Comparison of ENCODE assay signal across 13 cellular contexts in the genomic region with DNA sequence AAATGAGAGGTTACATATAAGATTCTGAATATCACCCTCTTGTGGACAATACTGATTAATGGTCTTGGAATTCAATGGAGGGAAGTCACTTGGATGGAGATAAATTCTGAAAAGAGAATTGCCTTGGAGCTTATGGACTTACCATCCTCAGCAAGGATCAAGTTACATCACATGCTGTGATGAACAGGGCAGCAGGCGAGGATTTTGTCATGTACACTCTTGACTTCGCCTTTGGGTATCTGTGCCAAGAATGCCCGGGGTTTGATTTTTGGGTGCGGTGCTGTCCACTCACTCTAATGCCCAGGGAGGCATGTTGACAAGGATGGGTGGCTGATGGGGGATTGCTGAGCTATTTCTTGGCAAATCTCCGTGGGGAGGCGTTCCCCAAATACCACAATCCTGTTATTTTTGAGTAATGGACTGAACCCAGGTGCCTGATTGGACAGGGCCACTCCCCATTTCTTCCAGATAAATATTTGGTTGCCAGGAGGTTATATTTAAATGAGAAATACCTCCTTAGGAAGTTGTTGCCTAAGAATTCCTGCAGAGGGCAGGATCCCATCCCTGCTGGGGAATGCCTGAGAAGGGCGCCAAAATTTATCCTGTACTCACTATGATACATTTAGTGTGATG.
DNase-seq lines count a peak whose midpoint lies in the region; ATAC-seq and TF ChIP-seq lines count a peak whose summit lies in the region.
"Had no signal": no experiment of that assay in that cellular context is flagged by ENCODE, and none has a peak within 500 bp of the region (broad histone marks: within the 10 kb centered on the region; RNA-seq: fewer than 3 reads in every experiment).

No MANE protein-coding gene starts in this region.

- no peaks in the 10 kb centered on the region for H3K36me3 ChIP-seq in Loucy (ENCODE audit: insufficient read depth, low read length)
- H3K36me3 ChIP-seq in osteoblast (ENCODE audit: insufficient read depth, low read length) = no peaks in the 10 kb centered on the region
- H3K36me3 ChIP-seq in spleen = no peaks in the 10 kb centered on the region
- H3K36me3 ChIP-seq in aorta (ENCODE audit: control insufficient read depth in 1 of 2, insufficient read depth in 2 of 2, low read length in 1 of 2) = no peaks in the 10 kb centered on the region
- H3K36me3 ChIP-seq: thoracic aorta had no signal

- H3F3A ChIP-seq in Loucy (ENCODE audit: low read depth) = no peaks in the 10 kb centered on the region

- DNase-seq in DMS53 (lab: John Stamatoyannopoulos, UW) (peak; percentile 29), DMS53 treated with DMSO at 0.1 percent for 48 hours (lab: John Stamatoyannopoulos, UW; ENCODE audit: unreplicated experiment) (no peak), choroid plexus epithelial cell (ENCODE audit: low read depth) (peak; percentile 49), osteoblast (ENCODE audit: insufficient read length, low spot score, missing footprints) (no peak), spleen (no peak), aorta (no peak)
- DNase-seq: activated CD4-positive, alpha-beta T cell treated with anti-CD3 and anti-CD28 coated beads for 48 hours; caudate nucleus; islet precursor cell; NCI-H2107 had no signal

- H2AFZ ChIP-seq in Loucy (ENCODE audit: low read length) (no peak overlapping the region), osteoblast (ENCODE audit: low read length) (no peak overlapping the region)

- H3K4me2 ChIP-seq in Loucy (ENCODE audit: low read depth, low read length, poor library complexity, severe bottlenecking) = no peak overlapping the region
- H3K4me2 ChIP-seq in osteoblast (ENCODE audit: insufficient read depth, low read length) = no peak overlapping the region

- no peak for ATAC-seq in aorta (ENCODE audit: low FRiP score)
- ATAC-seq in HG03432 (IDR thresholded peaks at IDR 0.05; ENCODE audit: unreplicated experiment) = no peak

- H3K79me2 ChIP-seq in Loucy (ENCODE audit: insufficient read depth, low read length) (no peaks in the 10 kb centered on the region), osteoblast (ENCODE audit: insufficient read depth, low read length) (no peaks in the 10 kb centered on the region)

- intact Hi-C loops in spleen (cut with DNase I; ENCODE audit: low total_unique reads) (no loop called here), aorta (cut with DNase I) (loop anchor here in 1 of 2 donors (10.0 kb wide), 1 partner anchor 237 kb away; no protein-coding TSS in a partner anchor)

- whole genome bisulfite sequencing in spleen, 5 donors = 87 to 97% (median 91%) methylated on average over 7 of the region's 7 CpGs
- 91 to 93% methylated on average over 7 of the region's 7 CpGs for WGBS in aorta, 2 donors

- H3K4me3 ChIP-seq in Loucy (ENCODE audit: low read length, poor library complexity, severe bottlenecking) = no peak overlapping the region
- no peak overlapping the region for H3K4me3 ChIP-seq in choroid plexus epithelial cell (ENCODE audit: low read depth, low read length)
- H3K4me3 ChIP-seq in osteoblast (ENCODE audit: insufficient read depth, low read length) = no peak overlapping the region
- H3K4me3 ChIP-seq in spleen = no peak overlapping the region
- H3K4me3 ChIP-seq in aorta (ENCODE audit: low read length in 2 of 2) = no peak overlapping the region
- H3K4me3 ChIP-seq: thoracic aorta had no signal

- TF ChIP-seq POLR2A in spleen (IDR thresholded peaks at IDR 0.05) = no peak

- H4K20me1 ChIP-seq in Loucy (ENCODE audit: insufficient read depth, low read length, poor library complexity, severe bottlenecking) (no peaks in the 10 kb centered on the region), osteoblast (ENCODE audit: insufficient read depth, low read length) (no peaks in the 10 kb centered on the region)

- H3K27ac ChIP-seq in osteoblast (ENCODE audit: low read depth, low read length) (no peak overlapping the region), spleen (no peak overlapping the region), aorta (ENCODE audit: low read depth in 1 of 2, low read length in 2 of 2) (no peak overlapping the region)
- H3K27ac ChIP-seq: thoracic aorta had no signal

- H3K27me3 ChIP-seq in Loucy (ENCODE audit: insufficient read depth, low read length, poor library complexity, severe bottlenecking) (no peaks in the 10 kb centered on the region), osteoblast (ENCODE audit: insufficient read depth, low read length) (no peaks in the 10 kb centered on the region), spleen (replicated peaks in 1 of 7) (peaks cover 0 to 6% (median 0%) of the 10 kb centered on the region in 7 donors), aorta (ENCODE audit: control insufficient read depth in 1 of 2, insufficient read depth in 2 of 2, low read length in 1 of 2) (no peaks in the 10 kb centered on the region)

- H3K9me3 ChIP-seq in Loucy (ENCODE audit: insufficient read depth, low read depth, low read length) = no peaks in the 10 kb centered on the region
- H3K9me3 ChIP-seq in osteoblast (ENCODE audit: low read depth, low read length) = no peaks in the 10 kb centered on the region
- no peaks in the 10 kb centered on the region for H3K9me3 ChIP-seq in spleen
- H3K9me3 ChIP-seq in aorta (ENCODE audit: control insufficient read depth, low read length) = no peaks in the 10 kb centered on the region
- H3K9me3 ChIP-seq: thoracic aorta had no signal

- H3K9ac ChIP-seq in Loucy (ENCODE audit: low read depth, low read length, poor library complexity, severe bottlenecking) = no peak overlapping the region

- no peaks in the 10 kb centered on the region for H3K9me2 ChIP-seq in Loucy (replicated peaks; ENCODE audit: low read depth, low read length)

- TF ChIP-seq CTCF in Loucy (conservative IDR thresholded peaks at IDR 0.05; ENCODE audit: low read length) = peak; percentile 34; the same call in 1 of the 2 replicates
- TF ChIP-seq CTCF in choroid plexus epithelial cell (conservative IDR thresholded peaks at IDR 0.05; ENCODE audit: low read depth, low read length) = peak; percentile 45
- peak; percentile 40 for TF ChIP-seq CTCF in osteoblast (IDR thresholded peaks at IDR 0.05; ENCODE audit: extremely low read depth, low read depth, low read length)
- no peak for TF ChIP-seq CTCF in spleen (IDR thresholded peaks at IDR 0.05 in 8 of 11, conservative IDR thresholded peaks at IDR 0.05 in 3 of 11)

- H3K4me1 ChIP-seq in Loucy (ENCODE audit: insufficient read depth, low read length, poor library complexity, severe bottlenecking) = peaks cover 11% of the 10 kb centered on the region
- peaks cover 21% of the 10 kb centered on the region for H3K4me1 ChIP-seq in osteoblast (ENCODE audit: insufficient read depth, low read length)
- no peaks in the 10 kb centered on the region for H3K4me1 ChIP-seq in spleen
- peaks cover 0 to 4% of the 10 kb centered on the region in 2 donors for H3K4me1 ChIP-seq in aorta (ENCODE audit: control insufficient read depth in 1 of 2, insufficient read depth in 2 of 2, low read length in 2 of 2)

Comparison
In these comparisons a context has a peak if more than half of its experiments do, and no peak if none do; other contexts are left out.
1. DNase-seq: peak in DMS53 (single experiment) and choroid plexus epithelial cell (single experiment); none in DMS53 treated with DMSO at 0.1 percent for 48 hours (single experiment), osteoblast (single experiment), spleen (single experiment) and aorta (0 of 2).
2. CTCF ChIP-seq: peak in Loucy (single experiment), choroid plexus epithelial cell (single experiment) and osteoblast (single experiment); none in spleen (0 of 11).